13 cellular contexts compared by ENCODE assay signal in the genomic region with DNA sequence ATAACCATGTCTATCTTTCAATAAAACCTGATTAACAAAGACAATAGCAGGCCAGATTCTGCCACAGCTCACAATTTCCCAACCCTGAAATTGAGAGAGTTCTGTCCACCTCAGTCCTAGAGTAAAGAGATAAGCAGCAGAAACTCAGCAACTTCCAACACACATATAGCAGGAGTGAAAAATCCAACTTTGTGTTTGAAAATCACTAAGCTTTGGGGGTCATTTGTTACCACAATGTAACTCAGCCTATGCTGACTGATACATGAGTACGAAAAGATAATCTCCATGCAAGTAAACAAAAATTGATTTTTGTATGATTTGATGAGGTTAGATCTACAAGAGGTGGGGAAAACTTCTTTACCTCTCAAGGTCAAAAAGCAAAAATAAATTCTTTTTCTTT.
"Had no signal": no experiment of that assay in that cellular context is flagged by ENCODE, and none has a peak within 500 bp of the region (broad histone marks: within the 10 kb centered on the region; RNA-seq: fewer than 3 reads in every experiment).

No MANE protein-coding gene starts in this region.

- H3K27ac ChIP-seq: neutrophil had no signal

- ATAC-seq: activated CD8-positive, alpha-beta T cell treated with anti-CD3 and anti-CD28 coated beads for 36 hours; naive thymus-derived CD8-positive, alpha-beta T cell had no signal

- H3K36me3 ChIP-seq: neutrophil had no signal

- H3K27me3 ChIP-seq: testis had no signal

- H3K4me3 ChIP-seq: skin epidermis, testis had no signal

- DNase-seq: activated CD4-positive, alpha-beta T cell treated with anti-CD3 and anti-CD28 coated beads, Interleukin-2, amount 10 ng/mL, durations not matched to agents 24 days and 14 days; activated CD8-positive, alpha-beta T cell treated with anti-CD3 and anti-CD28 coated beads for 36 hours; activated naive CD4-positive, alpha-beta T cell treated with Interleukin-2 at 50 U/mL for 16 hours; activated T-cell treated with anti-CD3 and anti-CD28 coated beads, Interleukin-2, amount 50 U/mL, for 24 hours; aorta; effector CD4-positive, alpha-beta T cell; glutamatergic neuron; kidney; mesendoderm; naive thymus-derived CD8-positive, alpha-beta T cell; testis had no signal

- H3K9me3 ChIP-seq: neutrophil, testis had no signal
